In the genomic region with DNA sequence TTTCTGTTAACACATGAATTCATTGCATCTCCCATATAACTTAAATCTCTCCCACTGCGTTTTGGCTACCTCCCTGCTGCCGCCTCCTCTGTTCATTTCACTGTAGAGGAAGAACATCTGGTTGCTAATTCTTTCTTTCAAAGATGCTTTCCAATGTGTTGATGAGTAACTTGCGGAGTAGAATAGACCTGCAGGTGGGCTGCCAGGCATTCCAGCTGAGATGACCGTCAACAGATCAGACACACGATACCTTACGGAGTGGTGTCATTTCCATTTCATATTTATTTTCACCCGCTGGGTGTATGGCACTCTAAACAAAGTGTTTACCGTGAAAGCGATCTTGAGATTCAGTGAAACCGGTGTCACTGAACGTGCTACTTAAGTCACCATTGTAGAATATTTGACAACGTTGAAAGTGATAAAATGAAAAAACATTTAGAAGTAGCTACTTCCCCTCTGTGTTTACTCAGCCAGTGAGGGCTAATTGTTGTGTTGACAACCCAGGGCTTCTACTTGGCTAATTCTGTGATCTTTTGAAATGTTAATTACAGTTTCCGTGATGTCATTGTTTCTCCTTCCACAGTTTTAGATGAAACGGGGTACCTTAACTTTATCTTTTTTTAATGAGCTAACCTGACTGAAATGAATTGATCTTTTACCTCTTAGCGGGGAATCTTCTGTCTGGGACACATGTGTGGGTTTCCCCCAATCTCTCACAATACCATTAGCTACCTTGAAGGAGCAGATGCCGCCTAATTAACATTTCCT, we compare ENCODE assay signal across 8 cellular contexts.
A peak's percentile ranks its signal among the peaks of the same experiment; 100 is the strongest.
DNase-seq lines count a peak whose midpoint lies in the region; ATAC-seq and TF ChIP-seq lines count a peak whose summit lies in the region.

No MANE protein-coding gene starts in this region.

- peaks cover 16% of the 10 kb centered on the region for H3K4me1 ChIP-seq in ES-I3 (ENCODE audit: insufficient read depth, low read length)

- peak; percentile 54 for ATAC-seq in HG02642 (IDR thresholded peaks at IDR 0.05; ENCODE audit: poor library complexity, unreplicated experiment)
- no peak for ATAC-seq in activated CD8-positive, alpha-beta T cell treated with anti-CD3 and anti-CD28 coated beads, Interleukin-2, amount 10 ng/mL, durations not matched to agents 7 days and 5 days

- CTCF ChIA-PET in activated CD8-positive, alpha-beta T cell treated with anti-CD3 and anti-CD28 coated beads, Interleukin-2, amount 10 ng/mL, durations not matched to agents 7 days and 5 days (lab: Charles Lee): no interaction called here

- H3K9ac ChIP-seq in ES-I3 (ENCODE audit: low read depth, low read length): peak overlapping the region; percentile 30; the same call in 1 of the 2 replicates

- H3K36me3 Mint-ChIP-seq in activated CD8-positive, alpha-beta T cell treated with anti-CD3 and anti-CD28 coated beads, Interleukin-2, amount 10 ng/mL, durations not matched to agents 7 days and 5 days (ENCODE audit: low read depth): no peaks in the 10 kb centered on the region
- H3K36me3 Mint-ChIP-seq in mesothelial cell of epicardium: no peaks in the 10 kb centered on the region

- no peaks in the 10 kb centered on the region for H3K9me3 ChIP-seq in ES-I3 (ENCODE audit: control insufficient read depth, insufficient read depth, low read length)

- H3K27ac Mint-ChIP-seq in activated CD8-positive, alpha-beta T cell treated with anti-CD3 and anti-CD28 coated beads, Interleukin-2, amount 10 ng/mL, durations not matched to agents 7 days and 5 days: no peak overlapping the region
- H3K27ac Mint-ChIP-seq in mesothelial cell of epicardium: no peak overlapping the region

- H3K9me3 Mint-ChIP-seq in activated CD8-positive, alpha-beta T cell treated with anti-CD3 and anti-CD28 coated beads, Interleukin-2, amount 10 ng/mL, durations not matched to agents 7 days and 5 days (ENCODE audit: insufficient read depth): no peaks in the 10 kb centered on the region
- no peaks in the 10 kb centered on the region for H3K9me3 Mint-ChIP-seq in mesothelial cell of epicardium

- POLR2A ChIA-PET in activated CD8-positive, alpha-beta T cell treated with anti-CD3 and anti-CD28 coated beads, Interleukin-2, amount 10 ng/mL, durations not matched to agents 7 days and 5 days (lab: Charles Lee): no interaction called here

- no peaks in the 10 kb centered on the region for H3K36me3 ChIP-seq in ES-I3 (ENCODE audit: insufficient read depth, low read length)

- DNase-seq in activated CD8-positive, alpha-beta T cell treated with anti-CD3 and anti-CD28 coated beads, Interleukin-2, amount 10 ng/mL, durations not matched to agents 7 days and 5 days: no peak
- no peak for DNase-seq in mesothelial cell of epicardium (ENCODE audit: low spot score in 2 of 2, unreplicated experiment in 2 of 2)
- no peak for DNase-seq in AG20443 (ENCODE audit: low spot score)
- DNase-seq in NCI-H1092 treated with DMSO at 0.1 percent for 48 hours (lab: John Stamatoyannopoulos, UW): no peak
- DNase-seq in NCI-H1048 (lab: John Stamatoyannopoulos, UW): no peak
- DNase-seq in activated naive CD4-positive, alpha-beta T cell treated with anti-CD3 and anti-CD28 coated beads, Interleukin-2, amount 50 U/mL, for 16 hours: no peak

- H3K27me3 Mint-ChIP-seq in activated CD8-positive, alpha-beta T cell treated with anti-CD3 and anti-CD28 coated beads, Interleukin-2, amount 10 ng/mL, durations not matched to agents 7 days and 5 days (ENCODE audit: low read depth): no peaks in the 10 kb centered on the region
- peaks cover 17% of the 10 kb centered on the region for H3K27me3 Mint-ChIP-seq in mesothelial cell of epicardium (ENCODE audit: low read depth)

- H3K4me1 Mint-ChIP-seq in activated CD8-positive, alpha-beta T cell treated with anti-CD3 and anti-CD28 coated beads, Interleukin-2, amount 10 ng/mL, durations not matched to agents 7 days and 5 days (ENCODE audit: low read depth): no peaks in the 10 kb centered on the region
- peaks cover 24% of the 10 kb centered on the region for H3K4me1 Mint-ChIP-seq in mesothelial cell of epicardium

- peak overlapping the region; percentile 2 for H3K4me3 Mint-ChIP-seq in activated CD8-positive, alpha-beta T cell treated with anti-CD3 and anti-CD28 coated beads, Interleukin-2, amount 10 ng/mL, durations not matched to agents 7 days and 5 days
- H3K4me3 Mint-ChIP-seq in mesothelial cell of epicardium: peak overlapping the region; percentile 60

- no peak for TF ChIP-seq CTCF in mesothelial cell of epicardium (IDR thresholded peaks at IDR 0.05; ENCODE audit: unreplicated experiment)
